ENCODE assay signal across 8 cellular contexts in genomic region chr17:75778861-75779249, GRCh38. TPM values are rescaled to one million over a fixed set of nuclear protein-coding genes. Genes with fewer than 3 reads are reported as not detected.
A peak's percentile ranks its signal among the peaks of the same experiment; 100 is the strongest.
DNase-seq lines count a peak whose midpoint lies in the region; ATAC-seq, FAIRE-seq and TF ChIP-seq lines count a peak whose summit lies in the region.

No MANE protein-coding gene starts in this region.

- H3K4me2 ChIP-seq in A549 (peak overlapping the region; percentile 79), SU-DHL-6 (ENCODE audit: low read depth, low read length, poor library complexity, severe bottlenecking) (peak overlapping the region; percentile 70)

- peak overlapping the region; percentile 94 for H3K27ac Mint-ChIP-seq in endodermal cell
- peak overlapping the region; percentile 90 to 94 for H3K27ac Mint-ChIP-seq in natural killer cell treated with Interleukin-12 subunit alpha and Interleukin-12 subunit beta and Interleukin-15 and Interleukin-18, amount 100 ng/mL, for 72 hours

- peaks cover 1% of the 10 kb centered on the region for H3K9me3 Mint-ChIP-seq in endodermal cell
- H3K9me3 Mint-ChIP-seq in natural killer cell treated with Interleukin-12 subunit alpha and Interleukin-12 subunit beta and Interleukin-15 and Interleukin-18, amount 100 ng/mL, for 72 hours: no peaks in the 10 kb centered on the region

- peaks cover 38% of the 10 kb centered on the region for H3K4me1 ChIP-seq in A549
- peaks cover 1% of the 10 kb centered on the region for H3K4me1 ChIP-seq in endodermal cell (ENCODE audit: control insufficient read depth, insufficient read depth, low read length)

- CTCF ChIA-PET in A549 (lab: Yijun Ruan, JAX): interaction anchor here (0.7 to 9.7 kb wide), 14 partner anchors 8 to 159 kb away, joined by 3 to 131 read pairs (median 4); partner anchors contain the start of genes GALK1, TRIM47 and TRIM65

- peaks cover 20% of the 10 kb centered on the region for H4K20me1 ChIP-seq in SU-DHL-6 (ENCODE audit: low read depth, low read length)

- TF ChIP-seq RAD21 in A549 (conservative IDR thresholded peaks at IDR 0.05 in 1 of 2, IDR thresholded peaks at IDR 0.05 in 1 of 2): peak; percentile 13 to 21; a peak in 2 of 5 replicates

- H3K36me3 ChIP-seq in SU-DHL-6 (ENCODE audit: low read length) (peaks cover 18% of the 10 kb centered on the region), endodermal cell (ENCODE audit: control insufficient read depth, insufficient read depth, low read length) (peaks cover 29% of the 10 kb centered on the region)

- ATAC-seq in A549 (peak; percentile 3 to 23; a peak in 3 of 6 replicates), HG03108 (IDR thresholded peaks at IDR 0.05; ENCODE audit: unreplicated experiment) (peak; percentile 5)
- ATAC-seq in natural killer cell treated with Interleukin-12 subunit alpha and Interleukin-12 subunit beta and Interleukin-15 and Interleukin-18, amount 100 ng/mL, for 72 hours: no peak

- no peaks in the 10 kb centered on the region for H3K27me3 Mint-ChIP-seq in endodermal cell (ENCODE audit: insufficient read depth)
- H3K27me3 Mint-ChIP-seq in natural killer cell treated with Interleukin-12 subunit alpha and Interleukin-12 subunit beta and Interleukin-15 and Interleukin-18, amount 100 ng/mL, for 72 hours: no peaks in the 10 kb centered on the region

- DNase-seq in A549 (ENCODE audit: low read depth in 1 of 2, low spot score in 1 of 2) (peak; percentile 55 to 74), GM12865 (ENCODE audit: low read depth) (peak; percentile 82), endodermal cell (no peak), erythroblast (lab: John Stamatoyannopoulos, UW) (no peak), glomerular visceral epithelial cell (ENCODE audit: extremely low spot score) (no peak)
- DNase-seq in natural killer cell treated with Interleukin-12 subunit alpha and Interleukin-12 subunit beta and Interleukin-15 and Interleukin-18, amount 100 ng/mL, for 72 hours (ENCODE audit: low spot score): no peak

- TF ChIP-seq POLR2A in A549 (IDR thresholded peaks at IDR 0.05; ENCODE audit: low read length) (no peak), erythroblast (IDR thresholded peaks at IDR 0.05; ENCODE audit: low read length) (no peak)

- peak overlapping the region; percentile 97 for H3K4me3 Mint-ChIP-seq in endodermal cell
- peak overlapping the region; percentile 90 for H3K4me3 Mint-ChIP-seq in natural killer cell treated with Interleukin-12 subunit alpha and Interleukin-12 subunit beta and Interleukin-15 and Interleukin-18, amount 100 ng/mL, for 72 hours

- H3K9ac ChIP-seq in SU-DHL-6 (ENCODE audit: low read length) (peak overlapping the region; percentile 92), endodermal cell (ENCODE audit: extremely low read depth, low read length, poor library complexity, severe bottlenecking) (peak overlapping the region; percentile 99)

- H3K27ac ChIP-seq in A549: peak overlapping the region; percentile 93 to 95
- H3K27ac ChIP-seq in SU-DHL-6 (ENCODE audit: low read depth, low read length): peak overlapping the region; percentile 74
- H3K27ac ChIP-seq in endodermal cell (ENCODE audit: low read depth, low read length): peak overlapping the region; percentile 92

- H3K27me3 ChIP-seq in SU-DHL-6 (ENCODE audit: low read length) (no peaks in the 10 kb centered on the region), endodermal cell (ENCODE audit: control insufficient read depth, insufficient read depth, low read length, poor library complexity, severe bottlenecking) (no peaks in the 10 kb centered on the region)

- peaks cover 56% of the 10 kb centered on the region for H3F3A ChIP-seq in SU-DHL-6 (ENCODE audit: insufficient read depth)

- peak overlapping the region; percentile 69 for H3K4me3 ChIP-seq in A549
- peak overlapping the region; percentile 85 for H3K4me3 ChIP-seq in GM12865 (ENCODE audit: low read depth, low read length)
- H3K4me3 ChIP-seq in SU-DHL-6 (ENCODE audit: insufficient read depth, low read length, poor library complexity, severe bottlenecking): peak overlapping the region; percentile 73
- peak overlapping the region; percentile 96 for H3K4me3 ChIP-seq in endodermal cell (ENCODE audit: low read length)

- TF ChIP-seq CTCF in A549 (IDR thresholded peaks at IDR 0.05): peak; percentile 60
- TF ChIP-seq CTCF in GM12865 (IDR thresholded peaks at IDR 0.05; ENCODE audit: insufficient read depth, low read depth, low read length, missing control alignments): peak; percentile 66
- TF ChIP-seq CTCF in SU-DHL-6 (IDR thresholded peaks at IDR 0.05; ENCODE audit: insufficient read depth, low read length, poor library complexity, severe bottlenecking): peak; percentile 61
- TF ChIP-seq CTCF in endodermal cell (conservative IDR thresholded peaks at IDR 0.05): peak; percentile 85

- 1% methylated on average over 27 of the region's 38 CpGs for WGBS in A549 (ENCODE audit: missing lambda C conversion rate)
- whole genome bisulfite sequencing in endodermal cell (ENCODE audit: insufficient coverage in 1 of 2, insufficient read length in 1 of 2), 2 experiments: 0 to 2% methylated on average over 22 to 38 of the region's 38 CpGs

- no peaks in the 10 kb centered on the region for H3K9me3 ChIP-seq in A549
- 0 out of 2 replicates have a peak, but pooled peaks cover 3% of the 10 kb centered on the region for H3K9me3 ChIP-seq in SU-DHL-6 (ENCODE audit: insufficient read depth, low read length)
- no peaks in the 10 kb centered on the region for H3K9me3 ChIP-seq in endodermal cell (ENCODE audit: control insufficient read depth, low read length)

- FAIRE-seq in A549 (lab: Jason Lieb, UNC): no peak

- peaks cover 22% of the 10 kb centered on the region for H3K79me2 ChIP-seq in SU-DHL-6 (ENCODE audit: insufficient read depth, low read length)

- H3K36me3 Mint-ChIP-seq in endodermal cell (ENCODE audit: low read depth): peaks cover 24% of the 10 kb centered on the region
- peaks cover 31% of the 10 kb centered on the region for H3K36me3 Mint-ChIP-seq in natural killer cell treated with Interleukin-12 subunit alpha and Interleukin-12 subunit beta and Interleukin-15 and Interleukin-18, amount 100 ng/mL, for 72 hours

- H3K4me1 Mint-ChIP-seq in endodermal cell: peaks cover 30% of the 10 kb centered on the region
- H3K4me1 Mint-ChIP-seq in natural killer cell treated with Interleukin-12 subunit alpha and Interleukin-12 subunit beta and Interleukin-15 and Interleukin-18, amount 100 ng/mL, for 72 hours (ENCODE audit: low read depth in 2 of 2): peaks cover 51 to 53% of the 10 kb centered on the region in 2 donors

- H3K9me2 ChIP-seq in SU-DHL-6 (replicated peaks; ENCODE audit: insufficient read depth, low read length): no peaks in the 10 kb centered on the region

- no peak for TF ChIP-seq EP300 in A549 (IDR thresholded peaks at IDR 0.05)

- H2AFZ ChIP-seq in SU-DHL-6 (ENCODE audit: low read depth, low read length, severe bottlenecking): no peak overlapping the region

- POLR2A ChIA-PET in A549 (lab: Yijun Ruan, JAX): interaction anchor here (0.6 to 2.0 kb wide), 5 partner anchors 15 to 77 kb away, joined by 3 to 25 read pairs (median 3); partner anchors contain the start of gene WBP2

TF ChIP-seq in A549, 52 proteins besides CTCF, POLR2A, EP300 and RAD21 (continues in another document):
- no peak for TF ChIP-seq USF2 (IDR thresholded peaks at IDR 0.05)

RNA-seq across cellular contexts. Expression of gene UNK, which starts 5.8 kb away (rescaled TPM):
- polyA plus RNA-seq in A549 (2011; rRNA removed): 34.5 and 40.0 TPM in 2 replicates
- polyA plus RNA-seq in A549 (2012; cell fraction: cytosol; rRNA removed): 23.9 and 28.2 TPM in 2 replicates
- polyA plus RNA-seq in A549 (2012; cell fraction: nucleus; rRNA removed): 42.4 and 50.7 TPM in 2 replicates
- polyA plus RNA-seq in A549 (2017; fragmentation: RNase III; extraction: RNeasy Plus Mini Kit Qiagen cat#74134 plus additional on column Dnase treatment): 27.0 to 31.5 TPM (median 29.1 TPM) in 3 replicates
- 27.2 and 33.9 TPM in 2 replicates for polyA minus RNA-seq in A549 (2011; rRNA and poly(A)+ RNA removed)
- total RNA-seq in endodermal cell: 10 to 100 TPM; 38.0 to 39.0 TPM
- polyA plus RNA-seq in endodermal cell (2013, experiment 1 of 2): 40.1 TPM
- 37.5 TPM for polyA plus RNA-seq in endodermal cell (2013, experiment 2 of 2)
- total RNA-seq in natural killer cell treated with Interleukin-12 subunit alpha and Interleukin-12 subunit beta and Interleukin-15 and Interleukin-18, amount 100 ng/mL, for 72 hours: 10 to 100 TPM; 30.6 to 39.8 TPM

RNA-seq across cellular contexts. Expression of gene GALK1, which starts 13.9 kb away (rescaled TPM):
- polyA plus RNA-seq in A549 (2011; rRNA removed): 20.7 and 21.3 TPM in 2 replicates
- polyA plus RNA-seq in A549 (2012; cell fraction: cytosol; rRNA removed): 70.7 and 89.2 TPM in 2 replicates
- 111 and 163 TPM in 2 replicates for polyA plus RNA-seq in A549 (2012; cell fraction: nucleus; rRNA removed)
- polyA plus RNA-seq in A549 (2017; fragmentation: RNase III; extraction: RNeasy Plus Mini Kit Qiagen cat#74134 plus additional on column Dnase treatment): 50.9 to 55.6 TPM (median 54.3 TPM) in 3 replicates
- 18.7 and 33.3 TPM in 2 replicates for polyA minus RNA-seq in A549 (2011; rRNA and poly(A)+ RNA removed)
- 10 to 100 TPM; 26.7 to 33.2 TPM for total RNA-seq in endodermal cell
- 25.1 TPM for polyA plus RNA-seq in endodermal cell (2013, experiment 1 of 2)
- 22.8 TPM for polyA plus RNA-seq in endodermal cell (2013, experiment 2 of 2)
- total RNA-seq in natural killer cell treated with Interleukin-12 subunit alpha and Interleukin-12 subunit beta and Interleukin-15 and Interleukin-18, amount 100 ng/mL, for 72 hours: 10 to 100 TPM; 13.7 to 31.1 TPM

RNA-seq across cellular contexts. Expression of gene ITGB4, which starts 57.6 kb away (rescaled TPM):
- 19.8 and 20.6 TPM in 2 replicates for polyA plus RNA-seq in A549 (2011; rRNA removed)
- 17.2 and 22.1 TPM in 2 replicates for polyA plus RNA-seq in A549 (2012; cell fraction: cytosol; rRNA removed)
- polyA plus RNA-seq in A549 (2012; cell fraction: nucleus; rRNA removed): 77.1 and 140 TPM in 2 replicates
- polyA plus RNA-seq in A549 (2017; fragmentation: RNase III; extraction: RNeasy Plus Mini Kit Qiagen cat#74134 plus additional on column Dnase treatment): 30.1 to 37.4 TPM (median 36.0 TPM) in 3 replicates
- polyA minus RNA-seq in A549 (2011; rRNA and poly(A)+ RNA removed): 53.3 and 59.6 TPM in 2 replicates
- 1 to 10 TPM; 3.4 to 5.1 TPM for total RNA-seq in endodermal cell
- 0.39 TPM for polyA plus RNA-seq in endodermal cell (2013, experiment 1 of 2)
- 0.87 TPM for polyA plus RNA-seq in endodermal cell (2013, experiment 2 of 2)
- total RNA-seq in natural killer cell treated with Interleukin-12 subunit alpha and Interleukin-12 subunit beta and Interleukin-15 and Interleukin-18, amount 100 ng/mL, for 72 hours: under 1 TPM in 1 of 2 donors, not detected in 1; 0.90 TPM

Comparison
In these comparisons a context has a peak if more than half of its experiments do, and no peak if none do; other contexts are left out.
1. ATAC-seq: peak in A549 (2 of 2) and HG03108 (single experiment); none in natural killer cell treated with Interleukin-12 subunit alpha and Interleukin-12 subunit beta and Interleukin-15 and Interleukin-18, amount 100 ng/mL, for 72 hours (0 of 2).
2. DNase-seq: peak in A549 (2 of 2) and GM12865 (single experiment); none in endodermal cell (single experiment), natural killer cell treated with Interleukin-12 subunit alpha and Interleukin-12 subunit beta and Interleukin-15 and Interleukin-18, amount 100 ng/mL, for 72 hours (single experiment), erythroblast (0 of 2) and glomerular visceral epithelial cell (single experiment).
3. Peak in every context shown above with its lines, with median percentiles within 50 percentile points of each other: H3K27ac ChIP-seq, H3K4me3 ChIP-seq and CTCF ChIP-seq.